18 cellular contexts compared by ENCODE assay signal in genomic region chr2:141871913-141872634, GRCh38.
DNase-seq lines count a peak whose midpoint lies in the region; ATAC-seq, FAIRE-seq and TF ChIP-seq lines count a peak whose summit lies in the region.
"Had no signal": no experiment of that assay in that cellular context is flagged by ENCODE, and none has a peak within 500 bp of the region (broad histone marks: within the 10 kb centered on the region; RNA-seq: fewer than 3 reads in every experiment).

No MANE protein-coding gene starts in this region.

- no peak overlapping the region for H3K27ac ChIP-seq in HEK293 (ENCODE audit: extremely low read depth, low read depth, low read length)
- peak overlapping the region; percentile 28 for H3K27ac ChIP-seq in iPS-20b (ENCODE audit: low read length)

- H3K9me3 ChIP-seq in HEK293 (ENCODE audit: control insufficient read depth, insufficient read depth, low read depth, low read length): no peaks in the 10 kb centered on the region
- no peaks in the 10 kb centered on the region for H3K9me3 ChIP-seq in iPS-20b (ENCODE audit: insufficient read depth, low read depth, low read length)

- H3K9ac ChIP-seq in iPS-20b (ENCODE audit: low read depth, low read length): peak overlapping the region; percentile 36; the same call in 1 of the 2 replicates

- peaks cover 7% of the 10 kb centered on the region for H3K36me3 Mint-ChIP-seq in natural killer cell treated with Interleukin-12 subunit alpha and Interleukin-12 subunit beta and Interleukin-15 and Interleukin-18, amount 100 ng/mL, for 72 hours

- H3K4me3 ChIP-seq in HEK293 (ENCODE audit: low read depth, low read length) (no peak overlapping the region), iPS-20b (ENCODE audit: low read length) (peak overlapping the region; percentile 52)

- H3K9me3 Mint-ChIP-seq in natural killer cell treated with Interleukin-12 subunit alpha and Interleukin-12 subunit beta and Interleukin-15 and Interleukin-18, amount 100 ng/mL, for 72 hours: peaks cover 14% of the 10 kb centered on the region

- H3K27ac Mint-ChIP-seq in natural killer cell treated with Interleukin-12 subunit alpha and Interleukin-12 subunit beta and Interleukin-15 and Interleukin-18, amount 100 ng/mL, for 72 hours: no peak overlapping the region
- H3K27ac Mint-ChIP-seq: B cell; CD4-positive, alpha-beta T cell; HFFc6 had no signal

- FAIRE-seq in A204.1 (lab: Jason Lieb, UNC) (peak; percentile 65), TTC549 (lab: Jason Lieb, UNC) (peak; percentile 11)
- FAIRE-seq: G401.6, GM12891 had no signal

- H3K4me1 Mint-ChIP-seq in natural killer cell treated with Interleukin-12 subunit alpha and Interleukin-12 subunit beta and Interleukin-15 and Interleukin-18, amount 100 ng/mL, for 72 hours (ENCODE audit: low read depth in 2 of 2): no peaks in the 10 kb centered on the region
- H3K4me1 Mint-ChIP-seq: B cell had no signal

- no peak overlapping the region for H3K4me3 Mint-ChIP-seq in natural killer cell treated with Interleukin-12 subunit alpha and Interleukin-12 subunit beta and Interleukin-15 and Interleukin-18, amount 100 ng/mL, for 72 hours
- H3K4me3 Mint-ChIP-seq: B cell; CD4-positive, alpha-beta T cell; HFFc6 had no signal

- no peak for DNase-seq in natural killer cell treated with Interleukin-12 subunit alpha and Interleukin-12 subunit beta and Interleukin-15 and Interleukin-18, amount 100 ng/mL, for 72 hours (ENCODE audit: low spot score)
- DNase-seq in GOT3 (lab: John Stamatoyannopoulos, UW): no peak
- DNase-seq in NCI-H146 treated with DMSO at 0.1 percent for 48 hours (lab: John Stamatoyannopoulos, UW; ENCODE audit: unreplicated experiment): no peak
- DNase-seq: 8988T; C1 segment of cervical spinal cord; Calu3; CD4-positive, alpha-beta T cell; DMS79; EL; H7; HFFc6 had no signal

- no peak for TF ChIP-seq CTCF in HEK293 (tag by site-specific recombination; IDR thresholded peaks at IDR 0.05)

- POLR2A ChIA-PET in HEK293 (lab: Yijun Ruan, JAX): no interaction called here

- H3K4me1 ChIP-seq in HEK293 (ENCODE audit: control insufficient read depth, insufficient read depth, low read length): no peaks in the 10 kb centered on the region
- H3K4me1 ChIP-seq in iPS-20b (ENCODE audit: insufficient read depth, low read length): peaks cover 27% of the 10 kb centered on the region

- H3K36me3 ChIP-seq in HEK293 (ENCODE audit: control insufficient read depth in 2 of 2, insufficient read depth in 1 of 2, low read length in 2 of 2) (no peaks in the 10 kb centered on the region), iPS-20b (ENCODE audit: insufficient read depth, low read depth, low read length) (no peaks in the 10 kb centered on the region)

- no peaks in the 10 kb centered on the region for H3K27me3 ChIP-seq in iPS-20b (ENCODE audit: insufficient read depth, low read length)

- CTCF ChIA-PET in HEK293 (lab: Yijun Ruan, JAX): interaction anchor here (0.7 kb wide), 1 partner anchor 267 kb away, joined by 3 read pairs; no protein-coding TSS in a partner anchor

- no peak for ATAC-seq in natural killer cell treated with Interleukin-12 subunit alpha and Interleukin-12 subunit beta and Interleukin-15 and Interleukin-18, amount 100 ng/mL, for 72 hours

- H3K27me3 Mint-ChIP-seq in natural killer cell treated with Interleukin-12 subunit alpha and Interleukin-12 subunit beta and Interleukin-15 and Interleukin-18, amount 100 ng/mL, for 72 hours: no peaks in the 10 kb centered on the region
- H3K27me3 Mint-ChIP-seq: B cell; CD4-positive, alpha-beta T cell had no signal

TF ChIP-seq in HEK293, 187 proteins besides CTCF, POLR2A, EP300 and RAD21:
- TF ChIP-seq ZNF26 (tag by site-specific recombination; IDR thresholded peaks at IDR 0.05): no peak
- no peak for TF ChIP-seq ZNF239 (tag by site-specific recombination; IDR thresholded peaks at IDR 0.05)
- no peak for TF ChIP-seq ZNF148 (tag by site-specific recombination; IDR thresholded peaks at IDR 0.05; ENCODE audit: borderline replicate concordance)
- no peak for TF ChIP-seq ZNF513 (tag by site-specific recombination; IDR thresholded peaks at IDR 0.05)
- TF ChIP-seq ZNF133 (tag by site-specific recombination; IDR thresholded peaks at IDR 0.05): peak; percentile 76
- no peak for TF ChIP-seq ZNF140 (tag by site-specific recombination; IDR thresholded peaks at IDR 0.05)
- no peak for TF ChIP-seq ZNF624 (tag by site-specific recombination; IDR thresholded peaks at IDR 0.05)
- no peak for TF ChIP-seq ZNF843 (tag by site-specific recombination; IDR thresholded peaks at IDR 0.05)
